In genomic region chr16:55968221-55968620, GRCh38 we compare ENCODE assay signal across 15 cellular contexts.
DNase-seq lines count a peak whose midpoint lies in the region; ATAC-seq and TF ChIP-seq lines count a peak whose summit lies in the region.
"Had no signal": no experiment of that assay in that cellular context is flagged by ENCODE, and none has a peak within 500 bp of the region (broad histone marks: within the 10 kb centered on the region; RNA-seq: fewer than 3 reads in every experiment).

No MANE protein-coding gene starts in this region.

- no peak for TF ChIP-seq CTCF in right atrium auricular region (IDR thresholded peaks at IDR 0.05)
- TF ChIP-seq CTCF in left lung (IDR thresholded peaks at IDR 0.05), result no peak

- no peaks in the 10 kb centered on the region for H3K4me1 ChIP-seq in right atrium auricular region
- no peaks in the 10 kb centered on the region for H3K4me1 ChIP-seq in left lung
- H3K4me1 ChIP-seq: BLaER1 had no signal

- ATAC-seq in left ventricle myocardium superior (peak; percentile 37), left lung (peak; percentile 33), GM18517 (IDR thresholded peaks at IDR 0.05; ENCODE audit: unreplicated experiment) (no peak)

- H3K36me3 ChIP-seq in right atrium auricular region, result no peaks in the 10 kb centered on the region
- no peaks in the 10 kb centered on the region for H3K36me3 ChIP-seq in left lung
- H3K36me3 ChIP-seq: BLaER1 had no signal

- intact Hi-C loops in left ventricle myocardium superior (cut with micrococcal nuclease), result no loop called here
- intact Hi-C loops in left lung (cut with DNase I), result no loop called here

- H3K4me3 ChIP-seq in right atrium auricular region (no peak overlapping the region), left lung (no peak overlapping the region)
- H3K4me3 ChIP-seq: BLaER1, GM23248 had no signal

- H3K27me3 ChIP-seq in right atrium auricular region (no peaks in the 10 kb centered on the region), left lung (no peaks in the 10 kb centered on the region)
- H3K27me3 ChIP-seq: BLaER1 had no signal

- H3K27ac ChIP-seq in right atrium auricular region (no peak overlapping the region), left lung (no peak overlapping the region)
- H3K27ac ChIP-seq: BLaER1, GM23248 had no signal

- H3K9me3 ChIP-seq in right atrium auricular region (no peaks in the 10 kb centered on the region), left lung (no peaks in the 10 kb centered on the region)
- H3K9me3 ChIP-seq: BLaER1 had no signal

- DNase-seq in left ventricle myocardium superior (no peak), right atrium auricular region (ENCODE audit: low spot score) (no peak), left lung (no peak), putamen (ENCODE audit: low spot score) (peak; percentile 42), NOMO-1 treated with DMSO at 0.1 percent for 48 hours (lab: John Stamatoyannopoulos, UW; ENCODE audit: unreplicated experiment) (no peak), superior temporal gyrus (ENCODE audit: extremely low spot score) (no peak)
- DNase-seq: 8988T; AML-193; CD8-positive, alpha-beta memory T cell; DMS53; GM23248; H9; IMR-90 had no signal
